In the genomic region with DNA sequence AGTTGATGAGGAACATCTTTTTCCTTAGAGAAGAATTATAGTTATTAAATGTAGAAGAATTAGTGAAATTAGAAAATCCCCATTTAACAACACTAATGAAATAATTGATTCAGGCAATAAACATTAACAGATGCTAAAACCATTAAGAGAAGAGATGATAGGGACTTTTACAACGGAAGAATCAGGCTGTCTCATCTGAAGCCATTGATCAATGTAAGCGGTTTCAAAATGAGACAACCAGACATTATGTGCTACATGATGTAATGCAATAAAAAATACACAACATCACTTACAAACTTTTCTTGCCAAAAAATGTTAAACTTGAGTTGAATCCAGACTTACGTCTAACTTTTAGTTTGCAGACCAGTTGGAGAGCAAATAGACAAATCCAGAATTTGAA, we compare ENCODE assay signal across 29 cellular contexts.
"Had no signal": no experiment of that assay in that cellular context is flagged by ENCODE, and none has a peak within 500 bp of the region (broad histone marks: within the 10 kb centered on the region; RNA-seq: fewer than 3 reads in every experiment).

No MANE protein-coding gene starts in this region.

- H3K4me1 ChIP-seq: ascending aorta, breast epithelium had no signal

- H3K36me3 ChIP-seq: ascending aorta, breast epithelium, cardiac muscle cell, heart left ventricle had no signal

- H3K27ac Mint-ChIP-seq: activated CD4-positive, alpha-beta memory T cell treated with anti-CD3 and anti-CD28 coated beads for 36 hours; activated CD4-positive, alpha-beta T cell treated with anti-CD3 and anti-CD28 coated beads for 36 hours; activated CD4-positive, alpha-beta T cell treated with anti-CD3 and anti-CD28 coated beads, Interleukin-2, amount 10 ng/mL, durations not matched to agents 24 days and 14 days; activated CD8-positive, alpha-beta memory T cell treated with anti-CD3 and anti-CD28 coated beads, Interleukin-2, amount 10 ng/mL, durations not matched to agents 7 days and 5 days; activated CD8-positive, alpha-beta T cell treated with anti-CD3 and anti-CD28 coated beads, Interleukin-2, amount 10 ng/mL, durations not matched to agents 7 days and 5 days; activated naive CD4-positive, alpha-beta T cell treated with anti-CD3 and anti-CD28 coated beads, Interleukin-2, amount 10 ng/mL, durations not matched to agents 7 days and 5 days; activated naive CD4-positive, alpha-beta T cell treated with anti-CD3 and anti-CD28 coated beads, Interleukin-2, amount 50 U/mL, for 72 hours; activated naive CD8-positive, alpha-beta T cell treated with anti-CD3 and anti-CD28 coated beads, Interleukin-2, amount 10 ng/mL, durations not matched to agents 7 days and 5 days; activated T-helper 1 cell treated with anti-CD3 and anti-CD28 coated beads, Interleukin-12 subunit alpha, Interleukin-12 subunit beta, Interleukin-2, Interleukin-4 antibody, amounts not matched to agents 30 ng/mL and 10 ng/mL and 1 ng/mL, durations not matched to agents 14 hours and 24 hours and 36 hours; dendritic cell treated with granulocyte-macrophage colony-stimulating factor and Interleukin-4, amounts not matched to agents 40 ng/mL and 50 ng/mL, for 4 days; effector memory CD8-positive, alpha-beta T cell had no signal

- DNase-seq: activated CD4-positive, alpha-beta memory T cell treated with anti-CD3 and anti-CD28 coated beads for 36 hours; activated CD4-positive, alpha-beta T cell treated with anti-CD3 and anti-CD28 coated beads for 36 hours; activated CD4-positive, alpha-beta T cell treated with anti-CD3 and anti-CD28 coated beads, Interleukin-2, amount 10 ng/mL, durations not matched to agents 24 days and 14 days; activated CD4-positive, CD25-positive, alpha-beta regulatory T cell; activated CD4-positive, CD25-positive, alpha-beta regulatory T cell treated with anti-CD3 and anti-CD28 coated beads, Interleukin-2, amount 50 U/mL, for 72 hours; activated CD8-positive, alpha-beta memory T cell treated with anti-CD3 and anti-CD28 coated beads, Interleukin-2, amount 10 ng/mL, durations not matched to agents 7 days and 5 days; activated CD8-positive, alpha-beta memory T cell treated with anti-CD3 and anti-CD28 coated beads, Interleukin-2, amount 50 U/mL, for 4 hours; activated CD8-positive, alpha-beta T cell treated with anti-CD3 and anti-CD28 coated beads, Interleukin-2, amount 10 ng/mL, durations not matched to agents 7 days and 5 days; activated gamma-delta T cell; activated naive CD4-positive, alpha-beta T cell; activated naive CD4-positive, alpha-beta T cell treated with anti-CD3 and anti-CD28 coated beads, Interleukin-2, amount 10 ng/mL, durations not matched to agents 7 days and 5 days; activated naive CD8-positive, alpha-beta T cell treated with anti-CD3 and anti-CD28 coated beads, Interleukin-2, amount 10 ng/mL, durations not matched to agents 7 days and 5 days; activated T-cell treated with anti-CD3 and anti-CD28 coated beads, Interleukin-2, amount 50 U/mL, for 1 hour; activated T-cell treated with anti-CD3 and anti-CD28 coated beads, Interleukin-2, amount 50 U/mL, for 48 hours; effector CD4-positive, alpha-beta T cell; effector memory CD8-positive, alpha-beta T cell; foreskin melanocyte; glutamatergic neuron; heart left ventricle; T-helper 2 cell had no signal

- H3K27ac ChIP-seq: breast epithelium, cardiac muscle cell had no signal

- ATAC-seq: activated CD4-positive, alpha-beta T cell treated with anti-CD3 and anti-CD28 coated beads for 36 hours; activated CD8-positive, alpha-beta memory T cell treated with anti-CD3 and anti-CD28 coated beads, Interleukin-2, amount 10 ng/mL, durations not matched to agents 7 days and 5 days; activated CD8-positive, alpha-beta T cell treated with anti-CD3 and anti-CD28 coated beads, Interleukin-2, amount 10 ng/mL, durations not matched to agents 7 days and 5 days; activated naive CD4-positive, alpha-beta T cell treated with anti-CD3 and anti-CD28 coated beads, Interleukin-2, amount 50 U/mL, for 72 hours; effector memory CD8-positive, alpha-beta T cell had no signal

- H3K36me3 Mint-ChIP-seq: activated CD4-positive, alpha-beta memory T cell treated with anti-CD3 and anti-CD28 coated beads for 36 hours; activated CD8-positive, alpha-beta memory T cell treated with anti-CD3 and anti-CD28 coated beads, Interleukin-2, amount 10 ng/mL, durations not matched to agents 7 days and 5 days; activated naive CD4-positive, alpha-beta T cell treated with anti-CD3 and anti-CD28 coated beads, Interleukin-2, amount 10 ng/mL, durations not matched to agents 7 days and 5 days; activated naive CD4-positive, alpha-beta T cell treated with anti-CD3 and anti-CD28 coated beads, Interleukin-2, amount 50 U/mL, for 72 hours; activated naive CD8-positive, alpha-beta T cell treated with anti-CD3 and anti-CD28 coated beads, Interleukin-2, amount 10 ng/mL, durations not matched to agents 7 days and 5 days; brain had no signal

- H3K4me1 Mint-ChIP-seq: activated CD4-positive, alpha-beta T cell treated with anti-CD3 and anti-CD28 coated beads for 36 hours; activated CD4-positive, alpha-beta T cell treated with anti-CD3 and anti-CD28 coated beads, Interleukin-2, amount 10 ng/mL, durations not matched to agents 24 days and 14 days; activated CD8-positive, alpha-beta memory T cell treated with anti-CD3 and anti-CD28 coated beads, Interleukin-2, amount 10 ng/mL, durations not matched to agents 7 days and 5 days; activated naive CD4-positive, alpha-beta T cell treated with anti-CD3 and anti-CD28 coated beads, Interleukin-2, amount 10 ng/mL, durations not matched to agents 7 days and 5 days; activated naive CD8-positive, alpha-beta T cell treated with anti-CD3 and anti-CD28 coated beads, Interleukin-2, amount 10 ng/mL, durations not matched to agents 7 days and 5 days; central memory CD8-positive, alpha-beta T cell had no signal

- H3K9me3 ChIP-seq: ascending aorta, breast epithelium, heart left ventricle had no signal

- H3K9me3 Mint-ChIP-seq: activated CD4-positive, alpha-beta memory T cell treated with anti-CD3 and anti-CD28 coated beads for 36 hours; activated naive CD4-positive, alpha-beta T cell treated with anti-CD3 and anti-CD28 coated beads, Interleukin-2, amount 10 ng/mL, durations not matched to agents 7 days and 5 days; activated naive CD4-positive, alpha-beta T cell treated with anti-CD3 and anti-CD28 coated beads, Interleukin-2, amount 50 U/mL, for 72 hours; central memory CD8-positive, alpha-beta T cell; dendritic cell treated with granulocyte-macrophage colony-stimulating factor and Interleukin-4, amounts not matched to agents 40 ng/mL and 50 ng/mL, for 4 days; effector memory CD8-positive, alpha-beta T cell had no signal

- H3K4me3 Mint-ChIP-seq: activated CD4-positive, alpha-beta memory T cell treated with anti-CD3 and anti-CD28 coated beads for 36 hours; activated CD4-positive, alpha-beta T cell treated with anti-CD3 and anti-CD28 coated beads for 36 hours; activated CD4-positive, alpha-beta T cell treated with anti-CD3 and anti-CD28 coated beads, Interleukin-2, amount 10 ng/mL, durations not matched to agents 24 days and 14 days; activated CD8-positive, alpha-beta memory T cell treated with anti-CD3 and anti-CD28 coated beads, Interleukin-2, amount 10 ng/mL, durations not matched to agents 7 days and 5 days; activated CD8-positive, alpha-beta T cell treated with anti-CD3 and anti-CD28 coated beads, Interleukin-2, amount 10 ng/mL, durations not matched to agents 7 days and 5 days; activated naive CD4-positive, alpha-beta T cell treated with anti-CD3 and anti-CD28 coated beads, Interleukin-2, amount 10 ng/mL, durations not matched to agents 7 days and 5 days; activated naive CD8-positive, alpha-beta T cell treated with anti-CD3 and anti-CD28 coated beads, Interleukin-2, amount 10 ng/mL, durations not matched to agents 7 days and 5 days; activated T-helper 1 cell treated with anti-CD3 and anti-CD28 coated beads, Interleukin-12 subunit alpha, Interleukin-12 subunit beta, Interleukin-2, Interleukin-4 antibody, amounts not matched to agents 30 ng/mL and 10 ng/mL and 1 ng/mL, durations not matched to agents 14 hours and 24 hours and 36 hours; brain; central memory CD8-positive, alpha-beta T cell; dendritic cell treated with granulocyte-macrophage colony-stimulating factor and Interleukin-4, amounts not matched to agents 40 ng/mL and 50 ng/mL, for 4 days; effector memory CD8-positive, alpha-beta T cell had no signal

- H3K4me3 ChIP-seq: ascending aorta, breast epithelium, cardiac muscle cell, coronary artery, heart left ventricle had no signal

- H3K27me3 ChIP-seq: ascending aorta, breast epithelium, heart left ventricle had no signal
